ENCODE assay signal across 21 cellular contexts in genomic region chr1:25833158-25833557, GRCh38. TPM values are rescaled to one million over a fixed set of nuclear protein-coding genes. Genes with fewer than 3 reads are reported as not detected.
A peak's percentile ranks its signal among the peaks of the same experiment; 100 is the strongest.
DNase-seq lines count a peak whose midpoint lies in the region; ATAC-seq and TF ChIP-seq lines count a peak whose summit lies in the region.
"Had no signal": no experiment of that assay in that cellular context is flagged by ENCODE, and none has a peak within 500 bp of the region (broad histone marks: within the 10 kb centered on the region; RNA-seq: fewer than 3 reads in every experiment).

No MANE protein-coding gene starts in this region.

- no peak overlapping the region for H3K4me3 Mint-ChIP-seq in activated naive CD4-positive, alpha-beta T cell treated with anti-CD3 and anti-CD28 coated beads, Interleukin-2, amount 10 ng/mL, durations not matched to agents 7 days and 5 days
- H3K4me3 Mint-ChIP-seq in osteocyte (ENCODE audit: unreplicated experiment), result no peak overlapping the region
- H3K4me3 Mint-ChIP-seq: CD14-positive monocyte; CD4-positive, alpha-beta T cell; CD8-positive, alpha-beta memory T cell; GM23338; H9; HFFc6 had no signal

- H3K36me3 Mint-ChIP-seq in activated naive CD4-positive, alpha-beta T cell treated with anti-CD3 and anti-CD28 coated beads, Interleukin-2, amount 10 ng/mL, durations not matched to agents 7 days and 5 days, result peaks cover 53% of the 10 kb centered on the region
- H3K36me3 Mint-ChIP-seq in osteocyte (ENCODE audit: unreplicated experiment), result peaks cover 37% of the 10 kb centered on the region

- H3K4me1 Mint-ChIP-seq in activated naive CD4-positive, alpha-beta T cell treated with anti-CD3 and anti-CD28 coated beads, Interleukin-2, amount 10 ng/mL, durations not matched to agents 7 days and 5 days, result peaks cover 12% of the 10 kb centered on the region
- peaks cover 30% of the 10 kb centered on the region for H3K4me1 Mint-ChIP-seq in osteocyte (ENCODE audit: unreplicated experiment)

- TF ChIP-seq CTCF in HL-60 (IDR thresholded peaks at IDR 0.05; ENCODE audit: insufficient read depth, low read length) (no peak), osteocyte (IDR thresholded peaks at IDR 0.05) (no peak)

- no peaks in the 10 kb centered on the region for H3K27me3 Mint-ChIP-seq in activated naive CD4-positive, alpha-beta T cell treated with anti-CD3 and anti-CD28 coated beads, Interleukin-2, amount 10 ng/mL, durations not matched to agents 7 days and 5 days
- H3K27me3 Mint-ChIP-seq in osteocyte (ENCODE audit: unreplicated experiment), result no peaks in the 10 kb centered on the region
- H3K27me3 Mint-ChIP-seq: CD4-positive, alpha-beta T cell; CD8-positive, alpha-beta memory T cell had no signal

- no peak overlapping the region for H3K4me3 ChIP-seq in HL-60 (replicated peaks; ENCODE audit: insufficient read depth, low read length)
- H3K4me3 ChIP-seq: BLaER1 treated with 17β-estradiol and CSF1 and Interleukin-3, amounts not matched to agents 10 nM and 100 nM; GM23338 had no signal

- H3K27ac Mint-ChIP-seq in activated naive CD4-positive, alpha-beta T cell treated with anti-CD3 and anti-CD28 coated beads, Interleukin-2, amount 10 ng/mL, durations not matched to agents 7 days and 5 days, result peak overlapping the region; percentile 45
- no peak overlapping the region for H3K27ac Mint-ChIP-seq in osteocyte (ENCODE audit: unreplicated experiment)
- H3K27ac Mint-ChIP-seq: GM23338, H9, HFFc6 had no signal

- no peak for ATAC-seq in HG03354 (IDR thresholded peaks at IDR 0.05; ENCODE audit: poor library complexity, severe bottlenecking, unreplicated experiment)
- ATAC-seq: GM23338, HCT116 had no signal

- no peaks in the 10 kb centered on the region for H3K9me3 Mint-ChIP-seq in activated naive CD4-positive, alpha-beta T cell treated with anti-CD3 and anti-CD28 coated beads, Interleukin-2, amount 10 ng/mL, durations not matched to agents 7 days and 5 days
- H3K9me3 Mint-ChIP-seq in osteocyte (ENCODE audit: unreplicated experiment), result no peaks in the 10 kb centered on the region
- H3K9me3 Mint-ChIP-seq: CD14-positive monocyte; CD4-positive, alpha-beta T cell; CD8-positive, alpha-beta memory T cell; GM23338; H9; HFFc6 had no signal

- CTCF ChIA-PET in activated naive CD4-positive, alpha-beta T cell treated with anti-CD3 and anti-CD28 coated beads, Interleukin-2, amount 10 ng/mL, durations not matched to agents 7 days and 5 days (lab: Charles Lee), result interaction anchor here (1.2 kb wide), 1 partner anchor 9 kb away, joined by 3 read pairs; no protein-coding TSS in a partner anchor

- DNase-seq in activated naive CD4-positive, alpha-beta T cell treated with anti-CD3 and anti-CD28 coated beads, Interleukin-2, amount 10 ng/mL, durations not matched to agents 7 days and 5 days, result no peak
- no peak for DNase-seq in activated naive CD4-positive, alpha-beta T cell (lab: John Stamatoyannopoulos, UW)
- DNase-seq in HL-60 (ENCODE audit: low read depth in 1 of 2, low spot score in 1 of 2) (no peak), osteocyte (ENCODE audit: extremely low spot score, unreplicated experiment) (peak; percentile 5), SKM-1 treated with dmso at 0.1 percent for 144 hours (lab: John Stamatoyannopoulos, UW; ENCODE audit: unreplicated experiment) (no peak)
- DNase-seq: ACHN; AML-193; BE2C; CD4-positive, alpha-beta T cell; CD8-positive, alpha-beta memory T cell; DMS53; DMS79 treated with DMSO at 0.1 percent for 48 hours; GF-D8; H9; HFFc6 had no signal

- H3K27me3 ChIP-seq in HL-60 (ENCODE audit: insufficient read depth, poor library complexity, severe bottlenecking), result no peaks in the 10 kb centered on the region
- H3K27me3 ChIP-seq: BE2C; BLaER1 treated with 17β-estradiol and CSF1 and Interleukin-3, amounts not matched to agents 10 nM and 100 nM had no signal

- H3K27ac ChIP-seq in HL-60 (replicated peaks), result peak overlapping the region; percentile 44
- H3K27ac ChIP-seq: 22Rv1; BLaER1 treated with 17β-estradiol and CSF1 and Interleukin-3, amounts not matched to agents 10 nM and 100 nM had no signal

RNA-seq across cellular contexts. Expression of gene MTFR1L, which starts 13.4 kb away (rescaled TPM):
- total RNA-seq in osteocyte, result 70.6 and 76.8 TPM in 2 replicates

RNA-seq across cellular contexts. Expression of gene AUNIP, which starts 26.1 kb away (rescaled TPM):
- total RNA-seq in osteocyte, result 1.3 and 1.9 TPM in 2 replicates
- total RNA-seq: CD4-positive, alpha-beta T cell had no signal

RNA-seq across cellular contexts. Expression of gene SELENON, which starts 33.2 kb away (rescaled TPM):
- 126 and 129 TPM in 2 replicates for total RNA-seq in osteocyte

RNA-seq across cellular contexts. Expression of gene PAQR7, which starts 42.4 kb away (rescaled TPM):
- 11.0 and 11.6 TPM in 2 replicates for total RNA-seq in osteocyte
